ENCODE assay signal across 28 cellular contexts in genomic region chr17:14940112-14940945, GRCh38.
DNase-seq lines count a peak whose midpoint lies in the region; ATAC-seq and TF ChIP-seq lines count a peak whose summit lies in the region.
"Had no signal": no experiment of that assay in that cellular context is flagged by ENCODE, and none has a peak within 500 bp of the region (broad histone marks: within the 10 kb centered on the region; RNA-seq: fewer than 3 reads in every experiment).

No MANE protein-coding gene starts in this region.

- H3K4me3 ChIP-seq in GM23248 = no peak overlapping the region
- H3K4me3 ChIP-seq in adrenal gland = no peak overlapping the region
- no peak overlapping the region for H3K4me3 ChIP-seq in spleen
- H3K4me3 ChIP-seq: skin epidermis, suprapubic skin had no signal

- TF ChIP-seq POLR2A in adrenal gland (IDR thresholded peaks at IDR 0.05) = no peak
- TF ChIP-seq POLR2A in spleen (IDR thresholded peaks at IDR 0.05) = no peak

- intact Hi-C loops in adrenal gland (cut with DNase I) (no loop called here), sciatic nerve (cut with DNase I) (no loop called here), spleen (cut with DNase I; ENCODE audit: low total_unique reads) (no loop called here)

- no peak overlapping the region for H2AFZ ChIP-seq in GM23248

- H3K4me2 ChIP-seq in GM23248 (ENCODE audit: unreplicated experiment) = no peak overlapping the region

- H3K9me2 ChIP-seq in GM23248 (ENCODE audit: insufficient read depth) = no peaks in the 10 kb centered on the region

- in situ Hi-C loops in GM23248 (cut with MboI) = loop anchor here (25.0 kb wide), 4 partner anchors 222 to 1903 kb away; no protein-coding TSS in a partner anchor

- H3K36me3 ChIP-seq in GM23248 (ENCODE audit: low read depth) (no peaks in the 10 kb centered on the region), adrenal gland (replicated peaks in 1 of 2) (no peaks in the 10 kb centered on the region), spleen (no peaks in the 10 kb centered on the region)
- H3K36me3 ChIP-seq: suprapubic skin had no signal

- DNase-seq in GM23248 (peak; percentile 74), adrenal gland (peak in 6 of 7 donors; percentile 20 to 53 (median 44)), fibroblast of peridontal ligament (ENCODE audit: extremely low read depth) (peak; percentile 50), sciatic nerve (ENCODE audit: low spot score) (no peak), GM10266 (ENCODE audit: extremely low spot score) (no peak), spleen (no peak), foreskin melanocyte (no peak)
- DNase-seq: activated CD4-positive, alpha-beta memory T cell treated with anti-CD3 and anti-CD28 coated beads for 36 hours; activated CD4-positive, alpha-beta T cell treated with anti-CD3 and anti-CD28 coated beads for 1 hour; activated naive CD4-positive, alpha-beta T cell; activated T-cell treated with anti-CD3 and anti-CD28 coated beads, Interleukin-2, amount 50 U/mL, for 72 hours; COR-L47; DMS53; head of caudate nucleus; IMR-90; kidney; naive thymus-derived CD8-positive, alpha-beta T cell; NCI-H1092 treated with DMSO at 0.1 percent for 48 hours; NCI-H2029; NCI-H526; occipital lobe; SHP77; stimulated activated naive B cell treated with anti-CD40 and anti-IgM and Interleukin-4, amounts not matched to agents 10 μg/mL and 1 μg/mL and 100 μg/mL, for 72 hours; T-helper 17 cell had no signal

- WGBS in GM23248 (ENCODE audit: low coverage in 1 of 2, low lambda C conversion rate in 2 of 2, missing lambda C conversion rate in 2 of 2), 2 experiments = 49 to 52% methylated on average over 4 of the region's 4 CpGs
- 68 to 78% (median 72%) methylated on average over 4 of the region's 4 CpGs for WGBS in adrenal gland, 4 donors
- WGBS in spleen, 5 donors = 81 to 93% (median 84%) methylated on average over 4 of the region's 4 CpGs

- H3K27ac ChIP-seq in GM23248 = no peak overlapping the region
- H3K27ac ChIP-seq in adrenal gland = no peak overlapping the region
- H3K27ac ChIP-seq in spleen = no peak overlapping the region
- H3K27ac ChIP-seq: C4-2B, suprapubic skin had no signal

- H4K20me1 ChIP-seq in GM23248 (ENCODE audit: insufficient read depth) = no peaks in the 10 kb centered on the region

- no peak overlapping the region for H3K9ac ChIP-seq in GM23248

- H3K79me2 ChIP-seq in GM23248 (ENCODE audit: insufficient read depth) = no peaks in the 10 kb centered on the region

- no peaks in the 10 kb centered on the region for H3K9me3 ChIP-seq in GM23248 (ENCODE audit: low read depth)
- no peaks in the 10 kb centered on the region for H3K9me3 ChIP-seq in adrenal gland (replicated peaks in 1 of 3)
- no peaks in the 10 kb centered on the region for H3K9me3 ChIP-seq in spleen
- H3K9me3 ChIP-seq: suprapubic skin had no signal

- TF ChIP-seq CTCF in adrenal gland (IDR thresholded peaks at IDR 0.05) (no peak), GM10266 (IDR thresholded peaks at IDR 0.05; ENCODE audit: control insufficient read depth, insufficient read depth, low read depth, missing control alignments) (no peak), spleen (IDR thresholded peaks at IDR 0.05 in 8 of 11, conservative IDR thresholded peaks at IDR 0.05 in 3 of 11) (no peak)

- peaks cover 8% of the 10 kb centered on the region; the same call in 1 of the 2 replicates for H3F3A ChIP-seq in GM23248 (ENCODE audit: insufficient read depth)

- peak; percentile 81 for ATAC-seq in sciatic nerve
- no peak for ATAC-seq in HG03159 (IDR thresholded peaks at IDR 0.05; ENCODE audit: unreplicated experiment)
- ATAC-seq: activated T-cell treated with anti-CD3 and anti-CD28 coated beads, Interleukin-2, amount 50 U/mL, for 72 hours; naive thymus-derived CD8-positive, alpha-beta T cell; stimulated activated naive B cell treated with anti-CD40 and anti-IgM and Interleukin-4, amounts not matched to agents 10 μg/mL and 1 μg/mL and 100 μg/mL, for 72 hours; T-helper 17 cell had no signal

- peaks cover 21% of the 10 kb centered on the region for H3K4me1 ChIP-seq in GM23248 (ENCODE audit: insufficient read depth)
- H3K4me1 ChIP-seq in adrenal gland (replicated peaks in 1 of 2) = no peaks in the 10 kb centered on the region
- H3K4me1 ChIP-seq in spleen = no peaks in the 10 kb centered on the region

- peaks cover 3% of the 10 kb centered on the region; the same call in 1 of the 2 replicates for H3K27me3 ChIP-seq in GM23248 (replicated peaks; ENCODE audit: insufficient read depth)
- peaks cover 5% of the 10 kb centered on the region for H3K27me3 ChIP-seq in adrenal gland
- H3K27me3 ChIP-seq in spleen (replicated peaks in 1 of 7) = peaks cover 0 to 7% (median 0%) of the 10 kb centered on the region in 7 donors
- H3K27me3 ChIP-seq: suprapubic skin had no signal

Comparison
In these comparisons a context has a peak if more than half of its experiments do, and no peak if none do; other contexts are left out.
1. DNase-seq: peak in GM23248 (single experiment), adrenal gland (6 of 7) and fibroblast of peridontal ligament (single experiment); none in sciatic nerve (single experiment), GM10266 (single experiment), spleen (single experiment) and foreskin melanocyte (single experiment).